In the genomic region with DNA sequence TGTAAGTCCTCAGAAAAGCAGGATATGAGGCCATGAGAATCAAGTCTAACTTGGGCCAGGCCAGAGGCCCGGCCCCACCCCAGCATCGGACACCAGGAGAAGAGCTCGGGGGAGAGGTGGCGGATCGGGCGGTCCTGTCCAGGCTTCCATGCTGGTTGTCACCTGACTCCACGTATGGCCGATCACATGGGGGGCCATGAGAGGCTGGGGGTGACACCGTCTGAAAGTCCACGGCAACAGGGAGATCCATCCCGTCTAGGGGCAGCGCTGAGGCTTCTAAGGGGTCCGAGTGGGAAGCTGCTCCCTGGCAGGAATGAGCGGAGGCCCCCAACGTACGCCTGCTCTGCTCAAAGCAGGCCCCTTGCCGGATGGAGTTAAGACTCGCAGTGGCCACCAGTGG, we compare ENCODE assay signal across 5 cellular contexts.
"Had no signal": no experiment of that assay in that cellular context is flagged by ENCODE, and none has a peak within 500 bp of the region (broad histone marks: within the 10 kb centered on the region; RNA-seq: fewer than 3 reads in every experiment).

No MANE protein-coding gene starts in this region.

- H3K4me2 ChIP-seq: GM23338 had no signal

- H3K27ac Mint-ChIP-seq: GM23338 had no signal

- H2AFZ ChIP-seq: GM23338 had no signal

- H3K4me3 ChIP-seq: GM23338, K562 had no signal

- H3K9me3 Mint-ChIP-seq: GM23338, H9 had no signal

- DNase-seq: H9, HCEC 1CT, IMR-90 had no signal

- H3K4me3 Mint-ChIP-seq: GM23338, H9 had no signal
